1 cellular context compared by ENCODE assay signal in genomic region chr1:153670859-153671622, GRCh38.
TF ChIP-seq lines count a peak whose summit lies in the region.

Gene ILF2 (minus strand): TSS chr1:153670993. CDS start chr1:153670922, 71 bp downstream.

TF ChIP-seq in HEK293, 187 proteins besides CTCF, POLR2A, EP300 and RAD21 (continued from another document):
- TF ChIP-seq TSHZ1 (tag by site-specific recombination; IDR thresholded peaks at IDR 0.05; ENCODE audit: borderline replicate concordance): peak; percentile 59; the same call in 1 of the 2 replicates
- TF ChIP-seq GLI2 (tag by site-specific recombination; IDR thresholded peaks at IDR 0.05; ENCODE audit: borderline replicate concordance, low read depth): no peak
- peak; percentile 90 for TF ChIP-seq ZNF692 (tag by site-specific recombination; IDR thresholded peaks at IDR 0.05)
- TF ChIP-seq INSM2 (tag by site-specific recombination; IDR thresholded peaks at IDR 0.05): 0 out of 2 replicates have a peak, but pooled peaks have one; percentile 26
- no peak for TF ChIP-seq SALL2 (tag by site-specific recombination; IDR thresholded peaks at IDR 0.05; ENCODE audit: borderline replicate concordance)
